6 cellular contexts compared by ENCODE assay signal in the genomic region with DNA sequence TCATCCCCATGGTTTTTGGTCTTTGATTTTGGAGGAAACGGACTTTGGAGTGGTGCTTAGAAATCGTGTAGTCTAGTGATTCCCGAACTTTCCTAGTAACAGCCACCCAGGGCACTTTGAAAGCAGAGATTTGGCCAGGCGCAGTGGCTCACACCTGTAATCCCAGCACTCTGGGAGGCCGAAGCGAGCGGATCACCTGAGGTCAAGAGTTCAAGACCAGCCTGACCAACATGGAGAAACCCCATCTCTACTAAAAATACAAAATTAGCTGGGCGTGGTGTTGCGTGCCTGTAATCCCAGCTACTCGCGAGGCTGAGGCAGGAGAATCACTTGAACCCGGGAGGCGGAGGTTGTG. TPM values are rescaled to one million over a fixed set of nuclear protein-coding genes. Genes with fewer than 3 reads are reported as not detected.
DNase-seq lines count a peak whose midpoint lies in the region; ATAC-seq and TF ChIP-seq lines count a peak whose summit lies in the region.
"Not testable (repeated sequence)": the region's sequence is repeated elsewhere in the genome, so short reads cannot be mapped to it uniquely, and the experiment has no call there.

No MANE protein-coding gene starts in this region.

- H2BK12ac ChIP-seq in H9 (ENCODE audit: insufficient read length, low read depth, low read length): not testable (repeated sequence)

- peaks cover 24 to 40% (median 24%) of the 10 kb centered on the region in 3 experiments for H3K36me3 Mint-ChIP-seq in H9 (ENCODE audit: insufficient read depth in 1 of 3, low read depth in 3 of 3)

- H3K4me2 ChIP-seq in H9 (ENCODE audit: insufficient read depth, insufficient read length, low read length): peak overlapping the region; percentile 89
- peak overlapping the region; percentile 94 for H3K4me2 ChIP-seq in osteoblast (ENCODE audit: insufficient read depth, low read length)

- not testable (repeated sequence) for H3K14ac ChIP-seq in H9 (ENCODE audit: insufficient read depth, low read length)

- not testable (repeated sequence) for H3K27me3 Mint-ChIP-seq in H9 (ENCODE audit: low read depth)

- not testable (repeated sequence) for H4K5ac ChIP-seq in H9 (ENCODE audit: insufficient read length, low read depth, low read length)

- H3K4me1 ChIP-seq in H9 (ENCODE audit: insufficient read depth, low read length); upper lobe of right lung: not testable (repeated sequence)
- H3K4me1 ChIP-seq in osteoblast (ENCODE audit: insufficient read depth, low read length): peaks cover 18% of the 10 kb centered on the region

- H3K4ac ChIP-seq in H9 (ENCODE audit: low read depth, low read length): not testable (repeated sequence)

- TF ChIP-seq CTCF in H9 (conservative IDR thresholded peaks at IDR 0.05); WERI-Rb-1 (IDR thresholded peaks at IDR 0.05; ENCODE audit: low read depth, low read length); cardiac fibroblast (IDR thresholded peaks at IDR 0.05; ENCODE audit: low read depth, low read length); osteoblast (IDR thresholded peaks at IDR 0.05; ENCODE audit: extremely low read depth, low read depth, low read length); upper lobe of right lung (IDR thresholded peaks at IDR 0.05): not testable (repeated sequence)

- not testable (repeated sequence) for H3K27me3 ChIP-seq in H9 (ENCODE audit: insufficient read depth, low read length); WERI-Rb-1 (ENCODE audit: insufficient read depth, low read depth, severe bottlenecking); osteoblast (ENCODE audit: insufficient read depth, low read length); upper lobe of right lung

- whole genome bisulfite sequencing in H9 (ENCODE audit: extremely low coverage, insufficient read length, low lambda C conversion rate): no CpG with 5 or more reads among the region's 13 CpGs

- H3K18ac ChIP-seq in H9 (ENCODE audit: insufficient read length, low read depth, low read length): not testable (repeated sequence)

- not testable (repeated sequence) for H2BK15ac ChIP-seq in H9 (ENCODE audit: low read depth, low read length)

- H3K56ac ChIP-seq in H9 (ENCODE audit: insufficient read length, low read depth, low read length): not testable (repeated sequence)

- not testable (repeated sequence) for H4K8ac ChIP-seq in H9 (replicated peaks; ENCODE audit: insufficient read length, low read depth, low read length)

- not testable (repeated sequence) for H2BK20ac ChIP-seq in H9 (ENCODE audit: low read depth, low read length, poor library complexity, severe bottlenecking)

- not testable (repeated sequence) for H3T11ph ChIP-seq in H9 (ENCODE audit: low read length)

- H3K4me1 Mint-ChIP-seq in H9: peaks cover 12% of the 10 kb centered on the region in 2 experiments

- not testable (repeated sequence) for H3K23me2 ChIP-seq in H9 (ENCODE audit: insufficient read length, low read depth, low read length, poor library complexity, severe bottlenecking)

- H4K20me1 ChIP-seq in H9 (ENCODE audit: control insufficient read depth, insufficient read depth, insufficient read length): not testable (repeated sequence)
- peaks cover 13% of the 10 kb centered on the region for H4K20me1 ChIP-seq in osteoblast (ENCODE audit: insufficient read depth, low read length)

- not testable (repeated sequence) for H3K79me1 ChIP-seq in H9 (ENCODE audit: insufficient read depth, low read depth, low read length, poor library complexity, severe bottlenecking)

- H2AK5ac ChIP-seq in H9 (ENCODE audit: insufficient read length, low read length): not testable (repeated sequence)

- H2BK120ac ChIP-seq in H9 (ENCODE audit: low read depth, low read length, poor library complexity, severe bottlenecking): not testable (repeated sequence)

- H3K79me2 ChIP-seq in H9 (ENCODE audit: insufficient read depth, low read length): not testable (repeated sequence)
- peaks cover 39% of the 10 kb centered on the region for H3K79me2 ChIP-seq in osteoblast (ENCODE audit: insufficient read depth, low read length)

- H2BK5ac ChIP-seq in H9 (ENCODE audit: insufficient read length, low read length): not testable (repeated sequence)

- DNase-seq in H9; WERI-Rb-1; cardiac fibroblast (ENCODE audit: low read depth in 2 of 2); osteoblast (ENCODE audit: insufficient read length, low spot score, missing footprints); upper lobe of right lung: not testable (repeated sequence)

- not testable (repeated sequence) for H3K9me3 ChIP-seq in H9 (ENCODE audit: control insufficient read depth, low read depth, low read length); WERI-Rb-1 (ENCODE audit: severe bottlenecking); osteoblast (ENCODE audit: low read depth, low read length); upper lobe of right lung

- peak overlapping the region; percentile 99 to 100 (median 100); a peak in 5 of 7 replicates for H3K27ac Mint-ChIP-seq in H9

- H3K36me3 ChIP-seq in WERI-Rb-1: peaks cover 46% of the 10 kb centered on the region
- peaks cover 31% of the 10 kb centered on the region for H3K36me3 ChIP-seq in osteoblast (ENCODE audit: insufficient read depth, low read length)
- H3K36me3 ChIP-seq in upper lobe of right lung: peaks cover 30% of the 10 kb centered on the region

- not testable (repeated sequence) for H4K91ac ChIP-seq in H9 (ENCODE audit: insufficient read length, low read depth, low read length)

- not testable (repeated sequence) for H3K27ac ChIP-seq in H9 (ENCODE audit: insufficient read length, low read depth, low read length)
- H3K27ac ChIP-seq in WERI-Rb-1 (peak overlapping the region; percentile 98), osteoblast (ENCODE audit: low read depth, low read length) (peak overlapping the region; percentile 83), upper lobe of right lung (peak overlapping the region; percentile 96)

- H3K4me3 ChIP-seq in WERI-Rb-1 (ENCODE audit: low read depth, low read length) (peak overlapping the region; percentile 67), cardiac fibroblast (replicated peaks in 1 of 2; ENCODE audit: low read depth in 2 of 2, low read length in 2 of 2) (peak overlapping the region; percentile 95 to 99), iPS-11a (ENCODE audit: low read depth, low read length) (peak overlapping the region; percentile 99), osteoblast (ENCODE audit: insufficient read depth, low read length) (peak overlapping the region; percentile 90), upper lobe of right lung (peak overlapping the region; percentile 87)

- ATAC-seq in upper lobe of right lung: not testable (repeated sequence)

- H3K9me3 Mint-ChIP-seq in H9: not testable (repeated sequence)

- not testable (repeated sequence) for H3K23ac ChIP-seq in H9 (ENCODE audit: insufficient read length, low read depth, low read length)

- H3K4me3 Mint-ChIP-seq in H9: peak overlapping the region; percentile 97 to 99

- intact Hi-C loops in upper lobe of right lung (cut with DNase I): not testable (repeated sequence)

- peak overlapping the region; percentile 47 for H3K9ac ChIP-seq in H9 (ENCODE audit: extremely low read depth, insufficient read length, low read length)

- not testable (repeated sequence) for H2AFZ ChIP-seq in H9 (ENCODE audit: low read length)
- peak overlapping the region; percentile 93 for H2AFZ ChIP-seq in osteoblast (ENCODE audit: low read length)

RNA-seq across cellular contexts. Expression of gene HIGD2A, which starts 1.2 kb away (rescaled TPM):
- total RNA-seq in H9 (2021) (92.3 and 92.8 TPM in 2 replicates), osteoblast (31.5 and 34.7 TPM in 2 replicates), upper lobe of right lung (104 TPM)

RNA-seq across cellular contexts. Expression of gene NOP16, which starts 1.3 kb away (rescaled TPM):
- total RNA-seq in H9 (2021): 104 and 114 TPM in 2 replicates
- 7.1 and 8.0 TPM in 2 replicates for total RNA-seq in osteoblast
- total RNA-seq in upper lobe of right lung: 13.6 TPM

RNA-seq across cellular contexts. Expression of gene ARL10, which starts 24.5 kb away (rescaled TPM):
- total RNA-seq in H9 (2021) (7.9 and 9.6 TPM in 2 replicates), osteoblast (8.3 and 14.1 TPM in 2 replicates), upper lobe of right lung (7.9 TPM)

RNA-seq across cellular contexts. Expression of gene CLTB, which starts 26.6 kb away (rescaled TPM):
- total RNA-seq in H9 (2021) (31.6 and 34.5 TPM in 2 replicates), osteoblast (61.3 and 63.0 TPM in 2 replicates), upper lobe of right lung (80.9 TPM)

RNA-seq across cellular contexts. Expression of gene KIAA1191, which starts 28.2 kb away (rescaled TPM):
- 128 and 136 TPM in 2 replicates for total RNA-seq in H9 (2021)
- 61.9 and 69.5 TPM in 2 replicates for total RNA-seq in osteoblast
- total RNA-seq in upper lobe of right lung: 92.6 TPM
